1 cellular context compared by ENCODE assay signal in genomic region chr6:136226027-136226673, GRCh38.
TF ChIP-seq lines count a peak whose summit lies in the region.

No MANE protein-coding gene starts in this region.

TF ChIP-seq in K562, 482 proteins besides CTCF, POLR2A, EP300 and RAD21 (continued from another document and continues in another):
- TF ChIP-seq MITF (IDR thresholded peaks at IDR 0.05) (no peak), CBX1 (IDR thresholded peaks at IDR 0.05; ENCODE audit: low read depth) (no peak), GTF2B (IDR thresholded peaks at IDR 0.05; ENCODE audit: extremely low read depth, insufficient read length) (no peak), GTF2A2 (tag; IDR thresholded peaks at IDR 0.05) (no peak), POLR2B (IDR thresholded peaks at IDR 0.05; ENCODE audit: low read depth, partially characterized antibody) (no peak), KAT2B (IDR thresholded peaks at IDR 0.05; ENCODE audit: low read depth, low read length) (no peak), HDAC2 (IDR thresholded peaks at IDR 0.05) (no peak), PHTF2 (CRISPR knock-in tag; IDR thresholded peaks at IDR 0.05) (no peak), KLF10 (CRISPR knock-in tag; IDR thresholded peaks at IDR 0.05) (no peak), CBX8 (IDR thresholded peaks at IDR 0.05; ENCODE audit: borderline replicate concordance, extremely low read depth, low read depth, low read length, poor library complexity, severe bottlenecking) (no peak), E2F6 (IDR thresholded peaks at IDR 0.05; ENCODE audit: borderline replicate concordance in 1 of 2, extremely low read depth in 1 of 2, insufficient read depth in 1 of 2, insufficient read length in 1 of 2, low read depth in 1 of 2, low read length in 1 of 2, poor library complexity in 1 of 2, severe bottlenecking in 1 of 2) (no peak), CUX1 (CRISPR knock-in tag; IDR thresholded peaks at IDR 0.05) (0 out of 2 replicates have a peak, but pooled peaks have one; percentile 54), MAFG (tag; conservative IDR thresholded peaks at IDR 0.05) (no peak), ZNF347 (CRISPR knock-in tag; IDR thresholded peaks at IDR 0.05; ENCODE audit: low read depth) (no peak), TOE1 (IDR thresholded peaks at IDR 0.05; ENCODE audit: borderline replicate concordance) (0 out of 2 replicates have a peak, but pooled peaks have one; percentile 30), TOE1 (CRISPR knock-in tag; IDR thresholded peaks at IDR 0.05; ENCODE audit: borderline replicate concordance, low read depth) (no peak), HNRNPK (IDR thresholded peaks at IDR 0.05; ENCODE audit: low read depth, low read length, poor library complexity, severe bottlenecking) (no peak), TAF1 (IDR thresholded peaks at IDR 0.05; ENCODE audit: control insufficient read depth, extremely low read depth, insufficient read depth, low read length, severe bottlenecking) (no peak), HMG20A (CRISPR knock-in tag; conservative IDR thresholded peaks at IDR 0.05) (no peak), THRA (IDR thresholded peaks at IDR 0.05) (no peak), THAP7 (CRISPR knock-in tag; IDR thresholded peaks at IDR 0.05) (no peak), ZNF274 (IDR thresholded peaks at IDR 0.05; ENCODE audit: borderline replicate concordance, low read depth, low read length) (no peak), THRB (CRISPR knock-in tag; conservative IDR thresholded peaks at IDR 0.05) (no peak), TRIM25 (IDR thresholded peaks at IDR 0.05; ENCODE audit: borderline replicate concordance) (no peak), WHSC1 (IDR thresholded peaks at IDR 0.05; ENCODE audit: low read length) (no peak), BACH1 (tag; IDR thresholded peaks at IDR 0.05) (no peak), MCM3 (IDR thresholded peaks at IDR 0.05) (no peak), RHOXF2B (CRISPR knock-in tag; conservative IDR thresholded peaks at IDR 0.05) (no peak), CTBP1 (IDR thresholded peaks at IDR 0.05; ENCODE audit: borderline replicate concordance) (no peak), NFE2L1 (tag; IDR thresholded peaks at IDR 0.05; ENCODE audit: borderline replicate concordance, low read depth) (no peak), TARDBP (IDR thresholded peaks at IDR 0.05) (no peak), SMARCA5 (IDR thresholded peaks at IDR 0.05) (no peak)
